Comparison of ENCODE assay signal across 16 cellular contexts in genomic region chr2:102337481-102338386, GRCh38. TPM values are rescaled to one million over a fixed set of nuclear protein-coding genes. Genes with fewer than 3 reads are reported as not detected.
DNase-seq lines count a peak whose midpoint lies in the region; ATAC-seq and TF ChIP-seq lines count a peak whose summit lies in the region.
"Had no signal": no experiment of that assay in that cellular context is flagged by ENCODE, and none has a peak within 500 bp of the region (broad histone marks: within the 10 kb centered on the region; RNA-seq: fewer than 3 reads in every experiment).

No MANE protein-coding gene starts in this region.

- H4K20me1 ChIP-seq in PC-3 (ENCODE audit: low read length): no peaks in the 10 kb centered on the region

- H3K9me3 ChIP-seq in PC-3 (ENCODE audit: low read length) (no peaks in the 10 kb centered on the region), spleen (no peaks in the 10 kb centered on the region)
- H3K9me3 ChIP-seq: sigmoid colon, uterus had no signal

- TF ChIP-seq CTCF in PC-3 (conservative IDR thresholded peaks at IDR 0.05; ENCODE audit: low read depth, low read length) (peak; percentile 30; the same call in 1 of the 2 replicates), spleen (IDR thresholded peaks at IDR 0.05 in 8 of 11, conservative IDR thresholded peaks at IDR 0.05 in 3 of 11) (no peak)

- CTCF ChIA-PET in PC-3 (lab: Charles Lee): interaction anchor here (0.6 to 1.6 kb wide), 2 partner anchors 84 to 172 kb away, joined by 4 to 6 read pairs; no protein-coding TSS in a partner anchor
- CTCF ChIA-PET in activated CD4-positive, alpha-beta memory T cell treated with anti-CD3 and anti-CD28 coated beads for 36 hours (lab: Charles Lee): interaction anchor here (1.4 to 2.9 kb wide), 3 partner anchors 18 to 97 kb away, joined by 5 to 15 read pairs (median 6); partner anchors contain the start of gene IL18R1

- POLR2A ChIA-PET in PC-3 (lab: Charles Lee; ENCODE audit: unreplicated experiment): interaction anchor here (0.8 kb wide), 1 partner anchor 8 kb away, joined by 4 read pairs; no protein-coding TSS in a partner anchor
- POLR2A ChIA-PET in activated CD4-positive, alpha-beta memory T cell treated with anti-CD3 and anti-CD28 coated beads for 36 hours (lab: Charles Lee): no interaction called here

- H3K36me3 ChIP-seq in PC-3 (ENCODE audit: low read depth, low read length): no peaks in the 10 kb centered on the region
- H3K36me3 ChIP-seq in spleen: no peaks in the 10 kb centered on the region
- H3K36me3 ChIP-seq: sigmoid colon, uterus had no signal

- TSS peak; percentile 78 for BruUV-seq in PC-3 (replicated peaks; lab: Mats Ljungman, UMichigan)

- intact Hi-C loops in PC-3 (cut with micrococcal nuclease): loop anchor here (1.0 kb wide), 2 partner anchors 52 to 79 kb away; no protein-coding TSS in a partner anchor
- intact Hi-C loops in activated CD4-positive, alpha-beta memory T cell treated with anti-CD3 and anti-CD28 coated beads for 36 hours (cut with micrococcal nuclease): loop anchor here (1.0 to 2.0 kb wide), 4 partner anchors 13 to 79 kb away; no protein-coding TSS in a partner anchor
- intact Hi-C loops in spleen (cut with DNase I; ENCODE audit: low total_unique reads): no loop called here

- H3K27ac Mint-ChIP-seq in activated naive CD4-positive, alpha-beta T cell treated with anti-CD3 and anti-CD28 coated beads, Interleukin-2, amount 50 U/mL, for 72 hours: no peak overlapping the region
- H3K27ac Mint-ChIP-seq in stimulated activated naive CD8-positive, alpha-beta T cell treated with anti-CD3 and anti-CD28 coated beads, Interleukin-15, Interleukin-2, amounts not matched to agents 100 ng/mL and 50 ng/mL, for 24 hours: peak overlapping the region; percentile 43
- no peak overlapping the region for H3K27ac Mint-ChIP-seq in activated CD4-positive, alpha-beta memory T cell treated with anti-CD3 and anti-CD28 coated beads for 36 hours
- H3K27ac Mint-ChIP-seq: activated naive CD8-positive, alpha-beta T cell had no signal

- H3K4me3 Mint-ChIP-seq in stimulated activated naive CD8-positive, alpha-beta T cell treated with anti-CD3 and anti-CD28 coated beads, Interleukin-15, Interleukin-2, amounts not matched to agents 100 ng/mL and 50 ng/mL, for 24 hours: no peak overlapping the region
- H3K4me3 Mint-ChIP-seq in activated CD4-positive, alpha-beta memory T cell treated with anti-CD3 and anti-CD28 coated beads for 36 hours: no peak overlapping the region
- H3K4me3 Mint-ChIP-seq: activated naive CD8-positive, alpha-beta T cell had no signal

- H3K4me3 ChIP-seq in PC-3 (ENCODE audit: low read length): peak overlapping the region; percentile 62
- no peak overlapping the region for H3K4me3 ChIP-seq in spleen
- H3K4me3 ChIP-seq: sigmoid colon, uterus had no signal

- no peaks in the 10 kb centered on the region for H3K27me3 Mint-ChIP-seq in stimulated activated naive CD8-positive, alpha-beta T cell treated with anti-CD3 and anti-CD28 coated beads, Interleukin-15, Interleukin-2, amounts not matched to agents 100 ng/mL and 50 ng/mL, for 24 hours
- no peaks in the 10 kb centered on the region for H3K27me3 Mint-ChIP-seq in activated CD4-positive, alpha-beta memory T cell treated with anti-CD3 and anti-CD28 coated beads for 36 hours

- H3K79me2 ChIP-seq in PC-3 (ENCODE audit: low read length): no peaks in the 10 kb centered on the region

- no peak overlapping the region; the same call in 1 of the 2 replicates for H2AFZ ChIP-seq in PC-3 (ENCODE audit: low read length)

- ATAC-seq in activated naive CD4-positive, alpha-beta T cell treated with anti-CD3 and anti-CD28 coated beads, Interleukin-2, amount 50 U/mL, for 72 hours: peak; percentile 46 to 88
- peak; percentile 29 for ATAC-seq in PC-3

- peak overlapping the region; percentile 85 for H3K9ac ChIP-seq in PC-3 (ENCODE audit: low read length)

- H3K36me3 Mint-ChIP-seq in activated naive CD4-positive, alpha-beta T cell treated with anti-CD3 and anti-CD28 coated beads, Interleukin-2, amount 50 U/mL, for 72 hours: peaks cover 0 to 3% of the 10 kb centered on the region in 2 donors
- H3K36me3 Mint-ChIP-seq in stimulated activated naive CD8-positive, alpha-beta T cell treated with anti-CD3 and anti-CD28 coated beads, Interleukin-15, Interleukin-2, amounts not matched to agents 100 ng/mL and 50 ng/mL, for 24 hours (ENCODE audit: low read depth): no peaks in the 10 kb centered on the region
- H3K36me3 Mint-ChIP-seq in activated CD4-positive, alpha-beta memory T cell treated with anti-CD3 and anti-CD28 coated beads for 36 hours: no peaks in the 10 kb centered on the region

- H3K4me1 Mint-ChIP-seq in stimulated activated naive CD8-positive, alpha-beta T cell treated with anti-CD3 and anti-CD28 coated beads, Interleukin-15, Interleukin-2, amounts not matched to agents 100 ng/mL and 50 ng/mL, for 24 hours (ENCODE audit: low read depth): peaks cover 33% of the 10 kb centered on the region
- peaks cover 7% of the 10 kb centered on the region for H3K4me1 Mint-ChIP-seq in activated CD4-positive, alpha-beta memory T cell treated with anti-CD3 and anti-CD28 coated beads for 36 hours (ENCODE audit: low read depth)

- 70 to 77% (median 71%) methylated on average over 3 of the region's 3 CpGs for WGBS in spleen, 5 donors

- peak overlapping the region; percentile 86 for H3K4me2 ChIP-seq in PC-3 (ENCODE audit: low read length)

- H3K4me1 ChIP-seq in PC-3 (ENCODE audit: insufficient read depth, low read length): peaks cover 42% of the 10 kb centered on the region
- peaks cover 0 to 14% (median 2%) of the 10 kb centered on the region in 6 donors for H3K4me1 ChIP-seq in spleen
- H3K4me1 ChIP-seq: sigmoid colon, uterus had no signal

- H3K27me3 ChIP-seq in PC-3 (ENCODE audit: low read length) (no peaks in the 10 kb centered on the region), spleen (replicated peaks in 1 of 7) (no peaks in the 10 kb centered on the region)
- H3K27me3 ChIP-seq: sigmoid colon, uterus had no signal

- H3K27ac ChIP-seq in PC-3 (ENCODE audit: low read length) (peak overlapping the region; percentile 99), epithelial cell of prostate (peak overlapping the region; percentile 95), spleen (no peak overlapping the region)
- H3K27ac ChIP-seq: sigmoid colon had no signal

- H3F3A ChIP-seq in PC-3 (ENCODE audit: low read length, unreplicated experiment): peaks cover 4% of the 10 kb centered on the region

- peaks cover 0 to under 1% of the 10 kb centered on the region in 2 donors for H3K9me3 Mint-ChIP-seq in activated naive CD4-positive, alpha-beta T cell treated with anti-CD3 and anti-CD28 coated beads, Interleukin-2, amount 50 U/mL, for 72 hours
- H3K9me3 Mint-ChIP-seq in stimulated activated naive CD8-positive, alpha-beta T cell treated with anti-CD3 and anti-CD28 coated beads, Interleukin-15, Interleukin-2, amounts not matched to agents 100 ng/mL and 50 ng/mL, for 24 hours: no peaks in the 10 kb centered on the region
- no peaks in the 10 kb centered on the region for H3K9me3 Mint-ChIP-seq in activated CD4-positive, alpha-beta memory T cell treated with anti-CD3 and anti-CD28 coated beads for 36 hours

- H3K9me2 ChIP-seq in PC-3 (replicated peaks; ENCODE audit: low read length): no peaks in the 10 kb centered on the region

- DNase-seq in activated naive CD4-positive, alpha-beta T cell treated with anti-CD3 and anti-CD28 coated beads, Interleukin-2, amount 50 U/mL, for 72 hours (ENCODE audit: low spot score in 2 of 2): no peak
- DNase-seq in activated naive CD4-positive, alpha-beta T cell (lab: John Stamatoyannopoulos, UW): no peak
- peak; percentile 43 for DNase-seq in PC-3
- no peak for DNase-seq in epithelial cell of prostate (ENCODE audit: low read depth, low spot score)
- no peak for DNase-seq in activated CD4-positive, alpha-beta memory T cell treated with anti-CD3 and anti-CD28 coated beads for 36 hours
- DNase-seq in spleen: no peak
- DNase-seq in HK-2 (ENCODE audit: unreplicated experiment): no peak
- DNase-seq: GOT3; NCI-H1417; sigmoid colon; stimulated activated CD4-positive, alpha-beta T cell treated with anti-CD3 and anti-CD28 coated beads, Interleukin-4, amount 100 ng/mL, for 4 hours; uterus had no signal

- no peak for TF ChIP-seq POLR2A in spleen (IDR thresholded peaks at IDR 0.05)

RNA-seq across cellular contexts. Expression of gene IL18R1, which starts 17.9 kb away (rescaled TPM):
- total RNA-seq in activated naive CD4-positive, alpha-beta T cell treated with anti-CD3 and anti-CD28 coated beads, Interleukin-2, amount 50 U/mL, for 72 hours: 10 to 100 TPM; 11.7 to 28.3 TPM
- total RNA-seq in PC-3 (2014; rRNA removed) (1.2 and 3.6 TPM in 2 replicates), spleen (10 to 100 TPM; 15.7 to 97.6 (median 26.3) TPM)
- total RNA-seq in activated CD4-positive, alpha-beta memory T cell treated with anti-CD3 and anti-CD28 coated beads for 36 hours: 10 to 100 TPM; 25.5 to 26.6 TPM
- polyA plus RNA-seq in spleen: 1 to 10 TPM; 2.2 to 4.8 (median 3.6) TPM

RNA-seq across cellular contexts. Expression of gene IL1RL1, which starts 26.4 kb away (rescaled TPM):
- total RNA-seq in activated naive CD4-positive, alpha-beta T cell treated with anti-CD3 and anti-CD28 coated beads, Interleukin-2, amount 50 U/mL, for 72 hours: 1 to 10 TPM in 1 of 2 donors, under 1 TPM in 1; 0.74 to 1.0 TPM
- total RNA-seq in PC-3 (2014; rRNA removed): 4.9 and 5.7 TPM in 2 replicates
- 1 to 10 TPM; 1.3 TPM for total RNA-seq in activated CD4-positive, alpha-beta memory T cell treated with anti-CD3 and anti-CD28 coated beads for 36 hours
- total RNA-seq in spleen: 10 to 100 TPM in 1 of 7 donors, 1 to 10 TPM in 5, under 1 TPM in 1; 0.57 to 19.6 (median 2.2) TPM
- under 1 TPM; 0.11 to 0.56 (median 0.16) TPM for polyA plus RNA-seq in spleen
- total RNA-seq: chondrocyte, SK-MEL-5 had no signal

Comparison
In these comparisons a context has a peak if more than half of its experiments do, and no peak if none do; other contexts are left out.
1. H3K27ac ChIP-seq: peak in PC-3 (single experiment) and epithelial cell of prostate (single experiment); none in spleen (0 of 8).